In genomic region chr5:40378431-40379175, GRCh38 we compare ENCODE assay signal across 9 cellular contexts.
A peak's percentile ranks its signal among the peaks of the same experiment; 100 is the strongest.
DNase-seq lines count a peak whose midpoint lies in the region; ATAC-seq and TF ChIP-seq lines count a peak whose summit lies in the region.
"Had no signal": no experiment of that assay in that cellular context is flagged by ENCODE, and none has a peak within 500 bp of the region (broad histone marks: within the 10 kb centered on the region; RNA-seq: fewer than 3 reads in every experiment).

No MANE protein-coding gene starts in this region.

- no peaks in the 10 kb centered on the region for H3K27me3 Mint-ChIP-seq in activated T-helper 2 cell treated with anti-CD3 and anti-CD28 coated beads, Interferon-gamma antibody, Interleukin-2, Interleukin-4, amounts not matched to agents 10 μg/mL and 5 μg/mL and 100 μg/mL, durations not matched to agents 14 hours and 24 hours and 36 hours (ENCODE audit: low read depth)

- peaks cover 34% of the 10 kb centered on the region for H3K9me3 Mint-ChIP-seq in activated T-helper 2 cell treated with anti-CD3 and anti-CD28 coated beads, Interferon-gamma antibody, Interleukin-2, Interleukin-4, amounts not matched to agents 10 μg/mL and 5 μg/mL and 100 μg/mL, durations not matched to agents 14 hours and 24 hours and 36 hours

- TF ChIP-seq CTCF in GM12865 (IDR thresholded peaks at IDR 0.05; ENCODE audit: insufficient read depth, low read depth, low read length, missing control alignments) = no peak
- TF ChIP-seq CTCF in BE2C (IDR thresholded peaks at IDR 0.05; ENCODE audit: low read depth, low read length) = no peak

- intact Hi-C loops in activated T-helper 2 cell treated with anti-CD3 and anti-CD28 coated beads, Interferon-gamma antibody, Interleukin-2, Interleukin-4, amounts not matched to agents 10 μg/mL and 5 μg/mL and 100 μg/mL, durations not matched to agents 14 hours and 24 hours and 36 hours (cut with micrococcal nuclease) = no loop called here

- H3K4me3 Mint-ChIP-seq in activated T-helper 2 cell treated with anti-CD3 and anti-CD28 coated beads, Interferon-gamma antibody, Interleukin-2, Interleukin-4, amounts not matched to agents 10 μg/mL and 5 μg/mL and 100 μg/mL, durations not matched to agents 14 hours and 24 hours and 36 hours (ENCODE audit: low read depth) = no peak overlapping the region

- H3K36me3 Mint-ChIP-seq in activated T-helper 2 cell treated with anti-CD3 and anti-CD28 coated beads, Interferon-gamma antibody, Interleukin-2, Interleukin-4, amounts not matched to agents 10 μg/mL and 5 μg/mL and 100 μg/mL, durations not matched to agents 14 hours and 24 hours and 36 hours (ENCODE audit: low read depth) = peaks cover 42% of the 10 kb centered on the region

- no peaks in the 10 kb centered on the region for H3K9me3 ChIP-seq in BE2C

- H3K4me1 Mint-ChIP-seq in activated T-helper 2 cell treated with anti-CD3 and anti-CD28 coated beads, Interferon-gamma antibody, Interleukin-2, Interleukin-4, amounts not matched to agents 10 μg/mL and 5 μg/mL and 100 μg/mL, durations not matched to agents 14 hours and 24 hours and 36 hours (ENCODE audit: low read depth) = peaks cover 46% of the 10 kb centered on the region

- no peak overlapping the region for H3K4me3 ChIP-seq in GM12865 (ENCODE audit: low read depth, low read length)
- no peak overlapping the region for H3K4me3 ChIP-seq in BE2C (ENCODE audit: low read depth, low read length)
- H3K4me3 ChIP-seq: MG63 had no signal

- no peaks in the 10 kb centered on the region for H3K4me1 ChIP-seq in BE2C

- H3K36me3 ChIP-seq in BE2C = no peaks in the 10 kb centered on the region
- H3K36me3 ChIP-seq: MG63 had no signal

- H3K27me3 ChIP-seq in BE2C = no peaks in the 10 kb centered on the region
- H3K27me3 ChIP-seq: MG63 had no signal

- peak overlapping the region; percentile 75 for H3K27ac Mint-ChIP-seq in activated T-helper 2 cell treated with anti-CD3 and anti-CD28 coated beads, Interferon-gamma antibody, Interleukin-2, Interleukin-4, amounts not matched to agents 10 μg/mL and 5 μg/mL and 100 μg/mL, durations not matched to agents 14 hours and 24 hours and 36 hours

- peak; percentile 72 for DNase-seq in GM12865 (ENCODE audit: low read depth)
- DNase-seq in activated T-helper 2 cell treated with anti-CD3 and anti-CD28 coated beads, Interferon-gamma antibody, Interleukin-2, Interleukin-4, amounts not matched to agents 10 μg/mL and 5 μg/mL and 100 μg/mL, durations not matched to agents 14 hours and 24 hours and 36 hours (ENCODE audit: low spot score) = no peak
- DNase-seq in BE2C = no peak
- no peak for DNase-seq in stimulated activated CD4-positive, alpha-beta T cell treated with anti-CD3 and anti-CD28 coated beads, Interleukin-1b, Interleukin-23, amount 100 ng/mL, for 48 hours
- no peak for DNase-seq in mesenteric fat pad (ENCODE audit: low spot score)
- no peak for DNase-seq in A172 (ENCODE audit: low spot score)
- DNase-seq: MG63 had no signal

- ATAC-seq in GM21381 (IDR thresholded peaks at IDR 0.05; ENCODE audit: unreplicated experiment) = peak; percentile 84
- peak; percentile 76 for ATAC-seq in HG03342 (IDR thresholded peaks at IDR 0.05; ENCODE audit: unreplicated experiment)
